ENCODE assay signal across 8 cellular contexts in genomic region chr2:238098854-238099708, GRCh38. TPM values are rescaled to one million over a fixed set of nuclear protein-coding genes. Genes with fewer than 3 reads are reported as not detected.
DNase-seq lines count a peak whose midpoint lies in the region; ATAC-seq and TF ChIP-seq lines count a peak whose summit lies in the region.

No MANE protein-coding gene starts in this region.

- no peaks in the 10 kb centered on the region for H3K27me3 Mint-ChIP-seq in activated naive CD8-positive, alpha-beta T cell
- H3K27me3 Mint-ChIP-seq in nephron (ENCODE audit: low read depth) (no peaks in the 10 kb centered on the region), T-helper 17 cell (no peaks in the 10 kb centered on the region)

- H3K27ac Mint-ChIP-seq in activated naive CD8-positive, alpha-beta T cell: peak overlapping the region; percentile 41
- peak overlapping the region; percentile 78 to 87 (median 87) for H3K27ac Mint-ChIP-seq in nephron
- no peak overlapping the region for H3K27ac Mint-ChIP-seq in T-helper 17 cell

- ATAC-seq in GM18511 (IDR thresholded peaks at IDR 0.05; ENCODE audit: unreplicated experiment) (peak; percentile 29), HG02943 (IDR thresholded peaks at IDR 0.05; ENCODE audit: low read depth, unreplicated experiment) (peak; percentile 20), HG02884 (IDR thresholded peaks at IDR 0.05; ENCODE audit: unreplicated experiment) (no peak), T-helper 17 cell (no peak)

- peaks cover 6% of the 10 kb centered on the region for H3K36me3 Mint-ChIP-seq in activated naive CD8-positive, alpha-beta T cell
- H3K36me3 Mint-ChIP-seq in nephron (ENCODE audit: low read depth): no peaks in the 10 kb centered on the region
- H3K36me3 Mint-ChIP-seq in T-helper 17 cell (ENCODE audit: low read depth): no peaks in the 10 kb centered on the region

- DNase-seq in occipital lobe (lab: John Stamatoyannopoulos, UW): no peak
- DNase-seq in T-helper 17 cell: no peak
- DNase-seq in cerebellum (ENCODE audit: low spot score): no peak

- H3K4me1 Mint-ChIP-seq in activated naive CD8-positive, alpha-beta T cell (ENCODE audit: low read depth): no peaks in the 10 kb centered on the region
- H3K4me1 Mint-ChIP-seq in nephron: peaks cover 9% of the 10 kb centered on the region
- no peaks in the 10 kb centered on the region for H3K4me1 Mint-ChIP-seq in T-helper 17 cell

- H3K9me3 Mint-ChIP-seq in activated naive CD8-positive, alpha-beta T cell (ENCODE audit: low read depth): no peaks in the 10 kb centered on the region
- no peaks in the 10 kb centered on the region for H3K9me3 Mint-ChIP-seq in nephron

- no peak overlapping the region for H3K4me3 Mint-ChIP-seq in activated naive CD8-positive, alpha-beta T cell
- H3K4me3 Mint-ChIP-seq in nephron: no peak overlapping the region
- no peak overlapping the region for H3K4me3 Mint-ChIP-seq in T-helper 17 cell

- no peak for TF ChIP-seq CTCF in nephron (IDR thresholded peaks at IDR 0.05; ENCODE audit: unreplicated experiment in 3 of 3)

- H3K9me3 ChIP-seq in T-helper 17 cell (ENCODE audit: control insufficient read depth, low read length, poor library complexity, severe bottlenecking): no peaks in the 10 kb centered on the region

RNA-seq across cellular contexts. Expression of gene ESPNL, which starts 1.1 kb away (rescaled TPM):
- total RNA-seq in occipital lobe (0.16 TPM), T-helper 17 cell (under 1 TPM in 1 of 2 donors, not detected in 1; 0.05 TPM), cerebellum (0.09 TPM)

RNA-seq across cellular contexts. Expression of gene SCLY, which starts 38.3 kb away (rescaled TPM):
- total RNA-seq in occipital lobe: 9.2 TPM
- 10 to 100 TPM; 15.9 to 17.8 TPM for total RNA-seq in T-helper 17 cell
- total RNA-seq in cerebellum: 14.9 TPM

RNA-seq across cellular contexts. Expression of gene KLHL30, which starts 39.4 kb away (rescaled TPM):
- total RNA-seq in occipital lobe (0.16 TPM), T-helper 17 cell (not detected), cerebellum (not detected)

RNA-seq across cellular contexts. Expression of gene ERFE, which starts 59.7 kb away (rescaled TPM):
- total RNA-seq in occipital lobe: 1.6 TPM
- not detected for total RNA-seq in T-helper 17 cell
- 1.7 TPM for total RNA-seq in cerebellum

Comparison
In these comparisons a context has a peak if more than half of its experiments do, and no peak if none do; other contexts are left out.
1. ATAC-seq: peak in GM18511 (single experiment) and HG02943 (single experiment); none in HG02884 (single experiment) and T-helper 17 cell (single experiment).